Comparison of ENCODE assay signal across 2 cellular contexts in genomic region chr1:233479026-233479890, GRCh38.
TF ChIP-seq lines count a peak whose summit lies in the region.

No MANE protein-coding gene starts in this region.

TF ChIP-seq in SK-N-SH, 30 proteins besides CTCF, POLR2A, EP300 and RAD21 (continued from another document):
- TF ChIP-seq RXRA (IDR thresholded peaks at IDR 0.05; ENCODE audit: borderline replicate concordance, low read depth) (no peak), SMC3 (IDR thresholded peaks at IDR 0.05; ENCODE audit: low read depth, low read length) (no peak), NRF1 (IDR thresholded peaks at IDR 0.05; ENCODE audit: low read depth, low read length) (no peak), MAX (IDR thresholded peaks at IDR 0.05; ENCODE audit: low read depth) (no peak), REST (IDR thresholded peaks at IDR 0.05; ENCODE audit: low read depth, low read length) (no peak), EZH2phosphoT487 (IDR thresholded peaks at IDR 0.05; ENCODE audit: borderline replicate concordance, low read depth) (no peak)

TF ChIP-seq in SK-N-SH treated with all-trans-retinoic acid at 6 μM for 48 hours, 23 proteins besides CTCF, POLR2A, EP300 and RAD21 (continued from another document):
- TF ChIP-seq ARNTL (CRISPR knock-in tag; IDR thresholded peaks at IDR 0.05; ENCODE audit: borderline replicate concordance, low read depth): no peak
- no peak for TF ChIP-seq RARB (CRISPR knock-in tag; IDR thresholded peaks at IDR 0.05)
- no peak for TF ChIP-seq CSRNP3 (CRISPR knock-in tag; IDR thresholded peaks at IDR 0.05)
- TF ChIP-seq ZNF565 (CRISPR knock-in tag; conservative IDR thresholded peaks at IDR 0.05; ENCODE audit: low read depth): no peak
- TF ChIP-seq POU6F1 (CRISPR knock-in tag; IDR thresholded peaks at IDR 0.05; ENCODE audit: borderline replicate concordance, low read depth): no peak
- TF ChIP-seq GLIS3 (CRISPR knock-in tag; IDR thresholded peaks at IDR 0.05): no peak
